18 cellular contexts compared by ENCODE assay signal in genomic region chr17:52823155-52823554, GRCh38.
DNase-seq lines count a peak whose midpoint lies in the region; ATAC-seq, FAIRE-seq and TF ChIP-seq lines count a peak whose summit lies in the region.
"Had no signal": no experiment of that assay in that cellular context is flagged by ENCODE, and none has a peak within 500 bp of the region (broad histone marks: within the 10 kb centered on the region; RNA-seq: fewer than 3 reads in every experiment).

No MANE protein-coding gene starts in this region.

- intact Hi-C loops in right lobe of liver (cut with DNase I) (no loop called here), left ventricle myocardium inferior (cut with micrococcal nuclease) (no loop called here)

- H3K4me3 ChIP-seq in fibroblast of pulmonary artery (replicated peaks; ENCODE audit: low read depth, low read length) = no peak overlapping the region
- H3K4me3 ChIP-seq in right lobe of liver = no peak overlapping the region
- no peak overlapping the region for H3K4me3 ChIP-seq in left ventricle myocardium inferior
- H3K4me3 ChIP-seq: BLaER1, HAP-1, K562 had no signal

- peak; percentile 35 to 59 (median 38) for ATAC-seq in right lobe of liver
- ATAC-seq: K562 had no signal

- H3K9me3 ChIP-seq in right lobe of liver (no peaks in the 10 kb centered on the region), left ventricle myocardium inferior (replicated peaks) (no peaks in the 10 kb centered on the region)
- H3K9me3 ChIP-seq: BLaER1, HAP-1 had no signal

- H3K27me3 ChIP-seq in right lobe of liver (no peaks in the 10 kb centered on the region), left ventricle myocardium inferior (ENCODE audit: low read depth) (peaks cover 2% of the 10 kb centered on the region)
- H3K27me3 ChIP-seq: BLaER1 had no signal

- no peak for FAIRE-seq in GM12891 (lab: Jason Lieb, UNC)
- FAIRE-seq: H1, K562 had no signal

- peaks cover 0 to 48% (median 9%) of the 10 kb centered on the region in 4 donors for H3K4me1 ChIP-seq in right lobe of liver
- H3K4me1 ChIP-seq in left ventricle myocardium inferior = no peaks in the 10 kb centered on the region
- H3K4me1 ChIP-seq: BLaER1, HAP-1 had no signal

- TF ChIP-seq POLR2A in right lobe of liver (IDR thresholded peaks at IDR 0.05) (no peak), GM12891 (IDR thresholded peaks at IDR 0.05; ENCODE audit: low read depth, low read length) (no peak)

- DNase-seq in DMS 273 (lab: John Stamatoyannopoulos, UW; ENCODE audit: unreplicated experiment) = peak; percentile 4
- DNase-seq in DMS 273 treated with DMSO at 0.1 percent for 48 hours (lab: John Stamatoyannopoulos, UW) = no peak
- DNase-seq in NCI-H69 (lab: John Stamatoyannopoulos, UW) = peak; percentile 6
- DNase-seq in fibroblast of pulmonary artery (ENCODE audit: low read depth) = peak; percentile 4
- no peak for DNase-seq in right lobe of liver
- no peak for DNase-seq in activated naive CD4-positive, alpha-beta T cell treated with Interleukin-2 at 50 U/mL for 16 hours
- no peak for DNase-seq in left ventricle myocardium inferior
- no peak for DNase-seq in GM12891 (ENCODE audit: insufficient read length, low spot score)
- DNase-seq: CD4-positive, alpha-beta memory T cell; DMS153; DMS79; GF-D8; IMR-90 had no signal

- TF ChIP-seq CTCF in fibroblast of pulmonary artery (IDR thresholded peaks at IDR 0.05; ENCODE audit: low read length, missing control alignments) = no peak
- peak in 1 of 4 donors; percentile 9 for TF ChIP-seq CTCF in right lobe of liver (IDR thresholded peaks at IDR 0.05)
- no peak for TF ChIP-seq CTCF in left ventricle myocardium inferior (IDR thresholded peaks at IDR 0.05; ENCODE audit: borderline replicate concordance)

- no peaks in the 10 kb centered on the region for H3K36me3 ChIP-seq in right lobe of liver
- no peaks in the 10 kb centered on the region for H3K36me3 ChIP-seq in left ventricle myocardium inferior
- H3K36me3 ChIP-seq: BLaER1, HAP-1 had no signal

- H3K27ac ChIP-seq in right lobe of liver = no peak overlapping the region
- no peak overlapping the region for H3K27ac ChIP-seq in left ventricle myocardium inferior (replicated peaks)
- H3K27ac ChIP-seq: 22Rv1, BLaER1 had no signal

TF ChIP-seq in GM12891, 5 proteins besides CTCF, POLR2A, EP300 and RAD21:
- TF ChIP-seq TAF1 (IDR thresholded peaks at IDR 0.05; ENCODE audit: low read depth, low read length) (no peak), POU2F2 (IDR thresholded peaks at IDR 0.05; ENCODE audit: low read depth, low read length) (no peak), POLR2AphosphoS5 (IDR thresholded peaks at IDR 0.05; ENCODE audit: low read depth, low read length) (no peak)

Comparison
In these comparisons a context has a peak if more than half of its experiments do, and no peak if none do; other contexts are left out.
1. DNase-seq: peak in DMS 273 (single experiment), NCI-H69 (single experiment) and fibroblast of pulmonary artery (single experiment); none in DMS 273 treated with DMSO at 0.1 percent for 48 hours (single experiment), right lobe of liver (0 of 3), activated naive CD4-positive, alpha-beta T cell treated with Interleukin-2 at 50 U/mL for 16 hours (single experiment), left ventricle myocardium inferior (single experiment) and GM12891 (single experiment).